15 cellular contexts compared by ENCODE assay signal in genomic region chr12:27818421-27818918, GRCh38. TPM values are rescaled to one million over a fixed set of nuclear protein-coding genes. Genes with fewer than 3 reads are reported as not detected.
DNase-seq lines count a peak whose midpoint lies in the region; TF ChIP-seq lines count a peak whose summit lies in the region.
"Had no signal": no experiment of that assay in that cellular context is flagged by ENCODE, and none has a peak within 500 bp of the region (broad histone marks: within the 10 kb centered on the region; RNA-seq: fewer than 3 reads in every experiment).

No MANE protein-coding gene starts in this region.

- H3K36me3 ChIP-seq in testis (ENCODE audit: low read depth, missing control alignments), result no peaks in the 10 kb centered on the region
- H3K36me3 ChIP-seq: SJSA1, thyroid gland had no signal

- DNase-seq in NCI-H510A treated with DMSO at 0.1 percent for 48 hours (lab: John Stamatoyannopoulos, UW) (peak; percentile 3), NCI-H510A (lab: John Stamatoyannopoulos, UW) (no peak), SHP77 (lab: John Stamatoyannopoulos, UW) (peak; percentile 84 to 94), kidney tubule cell (ENCODE audit: low spot score) (peak; percentile 17), testis (peak; percentile 81), GM10266 (ENCODE audit: extremely low spot score) (no peak), HFFc6 (no peak), NCI-H446 treated with DMSO at 0.1 percent for 48 hours (lab: John Stamatoyannopoulos, UW) (no peak)
- DNase-seq: ACHN; activated CD8-positive, alpha-beta T cell treated with anti-CD3 and anti-CD28 coated beads for 36 hours; foreskin melanocyte; NCI-H2107; stimulated activated CD4-positive, alpha-beta T cell treated with anti-CD3 and anti-CD28 coated beads, Interleukin-2, amount 100 ng/mL, for 48 hours; thyroid gland had no signal

- H3K9me3 Mint-ChIP-seq in HFFc6, result no peaks in the 10 kb centered on the region

- H3K4me1 Mint-ChIP-seq in HFFc6 (ENCODE audit: low read depth), result peaks cover 44% of the 10 kb centered on the region

- peak overlapping the region; percentile 20 to 68 for H3K27ac ChIP-seq in testis
- H3K27ac ChIP-seq: SJSA1, thyroid gland had no signal

- H3K4me3 ChIP-seq in testis, result no peak overlapping the region
- H3K4me3 ChIP-seq: SJSA1, thyroid gland had no signal

- H3K27ac Mint-ChIP-seq in HFFc6, result no peak overlapping the region
- H3K27ac Mint-ChIP-seq: activated CD8-positive, alpha-beta T cell treated with anti-CD3 and anti-CD28 coated beads for 36 hours had no signal

- peaks cover 4% of the 10 kb centered on the region; the same call in 1 of the 2 replicates for H3K36me3 Mint-ChIP-seq in HFFc6 (ENCODE audit: low read depth)

- H3K4me1 ChIP-seq in testis, result peaks cover 29% of the 10 kb centered on the region
- H3K4me1 ChIP-seq: thyroid gland had no signal

- TF ChIP-seq CTCF in testis (IDR thresholded peaks at IDR 0.05) (no peak), GM10266 (IDR thresholded peaks at IDR 0.05; ENCODE audit: control insufficient read depth, insufficient read depth, low read depth, missing control alignments) (no peak), HFFc6 (IDR thresholded peaks at IDR 0.05) (no peak)

- TF ChIP-seq POLR2A in testis (IDR thresholded peaks at IDR 0.05), result no peak

- no peaks in the 10 kb centered on the region for H3K9me3 ChIP-seq in testis
- H3K9me3 ChIP-seq: SJSA1, thyroid gland had no signal

- H3K4me3 Mint-ChIP-seq in HFFc6, result no peak overlapping the region
- H3K4me3 Mint-ChIP-seq: activated CD8-positive, alpha-beta T cell treated with anti-CD3 and anti-CD28 coated beads for 36 hours had no signal

- intact Hi-C loops in testis (cut with DNase I; ENCODE audit: low total_unique reads), result loop anchor here (10.0 kb wide), 1 partner anchor 74 kb away; no protein-coding TSS in a partner anchor

- H3K27me3 ChIP-seq in testis, result no peaks in the 10 kb centered on the region
- H3K27me3 ChIP-seq: SJSA1, thyroid gland had no signal

- peaks cover 4% of the 10 kb centered on the region; the same call in 1 of the 2 replicates for H3K27me3 Mint-ChIP-seq in HFFc6 (ENCODE audit: insufficient read depth)

- 55 to 63% methylated on average over 7 of the region's 7 CpGs for WGBS in testis, 2 donors

RNA-seq across cellular contexts. Expression of gene MANSC4, which starts 38.4 kb away (rescaled TPM):
- total RNA-seq in testis, result 1 to 10 TPM; 3.4 TPM
- polyA plus RNA-seq in testis (ENCODE audit: insufficient read depth, low read depth, low replicate concordance), result 1.1 TPM
- not detected for total RNA-seq in HFFc6 (2021; fragmentation: NEBNext Ultra II Directional; extraction: Animal tissue kit (Norgen Biotek cat#: 25700))
- total RNA-seq: activated CD8-positive, alpha-beta T cell treated with anti-CD3 and anti-CD28 coated beads for 36 hours; SJSA1; thyroid gland had no signal

RNA-seq across cellular contexts. Expression of gene KLHL42, which starts 38.4 kb away (rescaled TPM):
- total RNA-seq in testis, result 10 to 100 TPM; 65.1 to 87.8 TPM
- polyA plus RNA-seq in testis (ENCODE audit: insufficient read depth, low read depth, low replicate concordance), result 23.7 TPM
- total RNA-seq in HFFc6 (2021; fragmentation: NEBNext Ultra II Directional; extraction: Animal tissue kit (Norgen Biotek cat#: 25700)), result 10 to 100 TPM; 17.6 to 24.7 (median 19.3) TPM

Comparison
In these comparisons a context has a peak if more than half of its experiments do, and no peak if none do; other contexts are left out.
1. DNase-seq: peak in NCI-H510A treated with DMSO at 0.1 percent for 48 hours (single experiment), SHP77 (2 of 2), kidney tubule cell (single experiment) and testis (single experiment); none in NCI-H510A (single experiment), GM10266 (single experiment), HFFc6 (single experiment) and NCI-H446 treated with DMSO at 0.1 percent for 48 hours (single experiment).